Comparison of ENCODE assay signal across 8 cellular contexts in the genomic region with DNA sequence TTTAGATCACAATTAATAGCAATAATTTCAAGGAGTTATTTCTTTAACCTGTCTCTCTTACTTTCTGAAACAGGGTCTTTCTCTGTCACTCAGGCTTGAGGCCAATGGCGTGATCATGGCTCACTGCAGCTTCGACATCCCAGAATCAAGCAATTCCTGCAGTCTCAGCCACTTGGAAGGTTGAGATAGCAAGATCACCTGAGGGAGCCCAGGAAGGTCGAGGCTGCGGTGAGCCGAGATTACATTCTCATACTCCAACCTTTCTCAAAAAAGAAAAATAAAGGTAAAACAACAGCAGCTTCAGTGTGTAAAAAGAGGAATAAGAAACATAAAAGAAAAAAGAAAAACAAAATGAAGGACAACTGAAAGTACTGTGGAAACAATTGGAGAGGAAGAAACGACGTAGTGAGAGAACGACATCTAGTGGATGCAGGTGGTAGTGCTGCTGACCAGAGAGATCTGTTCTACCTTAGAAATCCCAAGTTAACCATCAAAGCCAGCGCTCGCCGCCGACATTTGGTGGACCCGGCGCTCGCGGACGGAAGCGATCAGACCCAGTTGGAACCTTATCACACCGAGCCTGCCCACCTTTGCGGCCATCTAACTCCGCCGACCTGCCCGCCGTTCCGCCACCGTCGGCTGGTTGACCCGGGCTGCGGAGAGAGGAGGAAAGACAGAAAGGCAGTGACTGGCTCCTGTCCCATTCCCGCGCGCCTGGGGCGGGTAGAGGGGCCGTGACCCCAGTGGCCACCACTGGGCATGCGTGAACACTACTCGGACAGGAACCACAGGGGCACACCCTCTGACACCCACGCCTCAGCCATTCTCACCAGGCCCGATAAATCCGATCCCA.
A peak's percentile ranks its signal among the peaks of the same experiment; 100 is the strongest.
DNase-seq lines count a peak whose midpoint lies in the region; ATAC-seq and FAIRE-seq lines count a peak whose summit lies in the region.

No MANE protein-coding gene starts in this region.

- WGBS in thymus = 29% methylated on average over 39 of the region's 39 CpGs

- peak; percentile 80 for ATAC-seq in GM21576 (IDR thresholded peaks at IDR 0.05; ENCODE audit: unreplicated experiment)

- no peaks in the 10 kb centered on the region for H3K36me3 ChIP-seq in thymus (ENCODE audit: control insufficient read depth, insufficient read depth)

- no peaks in the 10 kb centered on the region for H3K9me3 Mint-ChIP-seq in activated T-helper 2 cell treated with anti-CD3 and anti-CD28 coated beads, Interferon-gamma antibody, Interleukin-2, Interleukin-4, amounts not matched to agents 10 μg/mL and 5 μg/mL and 100 μg/mL, durations not matched to agents 14 hours and 24 hours and 36 hours

- peak; percentile 83 for DNase-seq in DMS114 treated with DMSO at 0.1 percent for 48 hours (lab: John Stamatoyannopoulos, UW; ENCODE audit: unreplicated experiment)
- DNase-seq in Jurkat, Clone E6-1 (ENCODE audit: low read depth, low spot score) = peak; percentile 66
- DNase-seq in RKO (ENCODE audit: low spot score) = peak; percentile 74
- DNase-seq in activated T-helper 2 cell treated with anti-CD3 and anti-CD28 coated beads, Interferon-gamma antibody, Interleukin-2, Interleukin-4, amounts not matched to agents 10 μg/mL and 5 μg/mL and 100 μg/mL, durations not matched to agents 14 hours and 24 hours and 36 hours (ENCODE audit: low spot score) = peak; percentile 56
- peak; percentile 36 to 55 for DNase-seq in frontal cortex (ENCODE audit: low spot score in 2 of 2)
- peak in 36 of 56 donors; percentile 3 to 76 (median 23) for DNase-seq in nucleus accumbens (lab: John Stamatoyannopoulos, UW)

- H3K27me3 Mint-ChIP-seq in activated T-helper 2 cell treated with anti-CD3 and anti-CD28 coated beads, Interferon-gamma antibody, Interleukin-2, Interleukin-4, amounts not matched to agents 10 μg/mL and 5 μg/mL and 100 μg/mL, durations not matched to agents 14 hours and 24 hours and 36 hours (ENCODE audit: low read depth) = peaks cover 1% of the 10 kb centered on the region

- no peaks in the 10 kb centered on the region for H3K4me1 ChIP-seq in thymus (ENCODE audit: control insufficient read depth, insufficient read depth, low read length)

- peaks cover 1% of the 10 kb centered on the region for H3K4me1 Mint-ChIP-seq in activated T-helper 2 cell treated with anti-CD3 and anti-CD28 coated beads, Interferon-gamma antibody, Interleukin-2, Interleukin-4, amounts not matched to agents 10 μg/mL and 5 μg/mL and 100 μg/mL, durations not matched to agents 14 hours and 24 hours and 36 hours (ENCODE audit: low read depth)

- H3K4me3 ChIP-seq in Jurkat, Clone E6-1 (ENCODE audit: low read length) = peak overlapping the region; percentile 33
- H3K4me3 ChIP-seq in thymus (ENCODE audit: low read length) = peak overlapping the region; percentile 17

- H3K27ac ChIP-seq in thymus (ENCODE audit: low read depth) = no peak overlapping the region

- H3K9me3 ChIP-seq in thymus (ENCODE audit: control insufficient read depth) = no peaks in the 10 kb centered on the region

- H3K27ac Mint-ChIP-seq in activated T-helper 2 cell treated with anti-CD3 and anti-CD28 coated beads, Interferon-gamma antibody, Interleukin-2, Interleukin-4, amounts not matched to agents 10 μg/mL and 5 μg/mL and 100 μg/mL, durations not matched to agents 14 hours and 24 hours and 36 hours = no peak overlapping the region

- FAIRE-seq in frontal cortex (lab: Jason Lieb, UNC) = no peak

- H3K4me3 Mint-ChIP-seq in activated T-helper 2 cell treated with anti-CD3 and anti-CD28 coated beads, Interferon-gamma antibody, Interleukin-2, Interleukin-4, amounts not matched to agents 10 μg/mL and 5 μg/mL and 100 μg/mL, durations not matched to agents 14 hours and 24 hours and 36 hours (ENCODE audit: low read depth) = peak overlapping the region; percentile 80

- H3K27me3 ChIP-seq in thymus (ENCODE audit: control insufficient read depth, insufficient read depth) = no peaks in the 10 kb centered on the region

- intact Hi-C loops in activated T-helper 2 cell treated with anti-CD3 and anti-CD28 coated beads, Interferon-gamma antibody, Interleukin-2, Interleukin-4, amounts not matched to agents 10 μg/mL and 5 μg/mL and 100 μg/mL, durations not matched to agents 14 hours and 24 hours and 36 hours (cut with micrococcal nuclease) = loop anchor here (1.0 to 2.0 kb wide), 3 partner anchors 95 to 196 kb away; partner anchors contain the start of gene ALG10

- H3K36me3 Mint-ChIP-seq in activated T-helper 2 cell treated with anti-CD3 and anti-CD28 coated beads, Interferon-gamma antibody, Interleukin-2, Interleukin-4, amounts not matched to agents 10 μg/mL and 5 μg/mL and 100 μg/mL, durations not matched to agents 14 hours and 24 hours and 36 hours (ENCODE audit: low read depth) = no peaks in the 10 kb centered on the region

Comparison
In these comparisons a context has a peak if more than half of its experiments do, and no peak if none do; other contexts are left out.
1. DNase-seq: peak in every context shown above with its lines; median percentile 83 in DMS114 treated with DMSO at 0.1 percent for 48 hours; 74 in RKO; 66 in Jurkat, Clone E6-1; 56 in activated T-helper 2 cell treated with anti-CD3 and anti-CD28 coated beads, Interferon-gamma antibody, Interleukin-2, Interleukin-4, amounts not matched to agents 10 μg/mL and 5 μg/mL and 100 μg/mL, durations not matched to agents 14 hours and 24 hours and 36 hours; 46 in frontal cortex; 23 in nucleus accumbens.